In genomic region chr12:51951199-51951842, GRCh38 we compare ENCODE assay signal across 1 cellular context.
TF ChIP-seq lines count a peak whose summit lies in the region.

Gene ACVR1B (plus strand): TSS chr12:51951699. CDS start chr12:51951744, 45 bp downstream.

TF ChIP-seq in HEK293, 187 proteins besides CTCF, POLR2A, EP300 and RAD21 (continued from another document and continues in another):
- peak; percentile 64; the same call in 1 of the 2 replicates for TF ChIP-seq INSM2 (tag by site-specific recombination; IDR thresholded peaks at IDR 0.05)
- TF ChIP-seq KLF16 (tag by site-specific recombination; IDR thresholded peaks at IDR 0.05): peak; percentile 68
- TF ChIP-seq ZNF366 (tag by site-specific recombination; conservative IDR thresholded peaks at IDR 0.05): 0 out of 2 replicates have a peak, but pooled peaks have one; percentile 28
- TF ChIP-seq IKZF3 (tag by site-specific recombination; IDR thresholded peaks at IDR 0.05): peak; percentile 25; the same call in 1 of the 2 replicates
- TF ChIP-seq WT1 (tag by site-specific recombination; IDR thresholded peaks at IDR 0.05): 0 out of 2 replicates have a peak, but pooled peaks have one; percentile 21
- TF ChIP-seq PRDM4 (tag by site-specific recombination; IDR thresholded peaks at IDR 0.05): no peak; the same call in 1 of the 2 replicates
- peak; percentile 77 for TF ChIP-seq HIC1 (tag by site-specific recombination; IDR thresholded peaks at IDR 0.05)
- peak; percentile 66 for TF ChIP-seq ZNF660 (tag by site-specific recombination; IDR thresholded peaks at IDR 0.05)
- TF ChIP-seq GLIS1 (tag by site-specific recombination; IDR thresholded peaks at IDR 0.05): peak; percentile 98
- no peak for TF ChIP-seq ZNF624 (tag by site-specific recombination; IDR thresholded peaks at IDR 0.05)
- TF ChIP-seq KLF9 (tag by site-specific recombination; IDR thresholded peaks at IDR 0.05; ENCODE audit: low read depth): peak; percentile 86
- TF ChIP-seq ZNF335 (tag by site-specific recombination; conservative IDR thresholded peaks at IDR 0.05): peak; percentile 16; the same call in 1 of the 2 replicates
- TF ChIP-seq PRDM10 (tag by site-specific recombination; IDR thresholded peaks at IDR 0.05): peak; percentile 54
- TF ChIP-seq GLIS2 (tag by site-specific recombination; IDR thresholded peaks at IDR 0.05): peak; percentile 90
- TF ChIP-seq ZBTB20 (tag by site-specific recombination; IDR thresholded peaks at IDR 0.05): 0 out of 2 replicates have a peak, but pooled peaks have one; percentile 27
- 0 out of 2 replicates have a peak, but pooled peaks have one; percentile 50 for TF ChIP-seq MZF1 (tag by site-specific recombination; IDR thresholded peaks at IDR 0.05; ENCODE audit: borderline replicate concordance)
- no peak for TF ChIP-seq HOXC10 (CRISPR knock-in tag; IDR thresholded peaks at IDR 0.05)
- TF ChIP-seq ZNF692 (tag by site-specific recombination; IDR thresholded peaks at IDR 0.05): peak; percentile 82
- TF ChIP-seq ZNF394 (tag by site-specific recombination; IDR thresholded peaks at IDR 0.05; ENCODE audit: borderline replicate concordance): 0 out of 2 replicates have a peak, but pooled peaks have one; percentile 16
- TF ChIP-seq ZNF600 (tag by site-specific recombination; IDR thresholded peaks at IDR 0.05): peak; percentile 100
- TF ChIP-seq ZNF423 (tag by site-specific recombination; IDR thresholded peaks at IDR 0.05): peak; percentile 88
- TF ChIP-seq ZNF501 (tag by site-specific recombination; IDR thresholded peaks at IDR 0.05): peak; percentile 39; the same call in 1 of the 2 replicates
- TF ChIP-seq KLF1 (tag by site-specific recombination; IDR thresholded peaks at IDR 0.05): peak; percentile 75
- peak; percentile 93 for TF ChIP-seq ZFHX2 (tag by site-specific recombination; conservative IDR thresholded peaks at IDR 0.05)
- 0 out of 2 replicates have a peak, but pooled peaks have one; percentile 28 for TF ChIP-seq ZNF449 (tag by site-specific recombination; IDR thresholded peaks at IDR 0.05)
- peak; percentile 89 for TF ChIP-seq ZIC2 (tag by site-specific recombination; IDR thresholded peaks at IDR 0.05)
- 0 out of 2 replicates have a peak, but pooled peaks have one; percentile 25 for TF ChIP-seq ZNF2 (tag by site-specific recombination; IDR thresholded peaks at IDR 0.05)
- no peak for TF ChIP-seq ZNF416 (tag by site-specific recombination; IDR thresholded peaks at IDR 0.05)
- TF ChIP-seq SP7 (tag by site-specific recombination; IDR thresholded peaks at IDR 0.05): peak; percentile 51
- TF ChIP-seq ZNF112 (tag by site-specific recombination; IDR thresholded peaks at IDR 0.05): no peak
- peak; percentile 65; the same call in 1 of the 2 replicates for TF ChIP-seq ZFP69B (tag by site-specific recombination; IDR thresholded peaks at IDR 0.05)
- TF ChIP-seq ZNF18 (tag by site-specific recombination; IDR thresholded peaks at IDR 0.05): no peak
- no peak for TF ChIP-seq REST (tag by site-specific recombination; IDR thresholded peaks at IDR 0.05)
- peak; percentile 49; the same call in 1 of the 2 replicates for TF ChIP-seq ZEB2 (tag by site-specific recombination; IDR thresholded peaks at IDR 0.05)
- peak; percentile 91 for TF ChIP-seq EGR2 (tag by site-specific recombination; IDR thresholded peaks at IDR 0.05; ENCODE audit: low read depth)
- TF ChIP-seq ZNF24 (tag by site-specific recombination; IDR thresholded peaks at IDR 0.05): peak; percentile 50; the same call in 1 of the 2 replicates
- TF ChIP-seq ZNF629 (tag by site-specific recombination; IDR thresholded peaks at IDR 0.05): peak; percentile 64
- 0 out of 2 replicates have a peak, but pooled peaks have one; percentile 18 for TF ChIP-seq KLF17 (tag by site-specific recombination; IDR thresholded peaks at IDR 0.05)
- TF ChIP-seq ZXDB (tag by site-specific recombination; IDR thresholded peaks at IDR 0.05): peak; percentile 65
- TF ChIP-seq KLF10 (tag by site-specific recombination; IDR thresholded peaks at IDR 0.05): peak; percentile 59; the same call in 1 of the 2 replicates
- no peak; the same call in 1 of the 2 replicates for TF ChIP-seq ZNF561 (tag by site-specific recombination; IDR thresholded peaks at IDR 0.05; ENCODE audit: borderline replicate concordance)
- no peak for TF ChIP-seq GLI4 (tag by site-specific recombination; IDR thresholded peaks at IDR 0.05)
